ENCODE assay signal across 7 cellular contexts in the genomic region with DNA sequence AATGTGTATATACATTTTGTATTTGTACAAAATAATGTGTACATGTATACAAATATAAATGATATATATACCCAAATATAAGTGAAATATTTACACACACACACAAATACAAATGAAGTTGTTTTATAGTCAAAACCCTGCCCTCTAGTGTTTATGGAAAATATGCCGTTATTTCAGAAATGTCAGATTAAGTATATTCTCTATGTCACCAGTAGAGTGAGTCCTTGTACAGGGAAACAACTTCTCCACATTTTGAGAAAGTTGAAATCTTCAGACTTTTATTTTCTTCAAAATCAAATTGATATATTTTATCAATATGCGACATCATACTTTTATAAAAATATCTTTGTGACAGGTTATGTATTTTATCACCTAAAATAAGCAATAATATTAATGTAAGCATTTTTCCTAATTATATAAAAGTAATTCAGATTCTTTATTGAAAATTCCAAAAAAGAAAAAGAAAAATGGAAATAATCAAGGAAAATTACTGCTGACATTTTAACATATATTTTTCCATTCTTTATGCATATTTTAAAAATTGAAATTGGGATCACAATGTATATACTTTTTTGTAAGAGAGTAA. TPM values are rescaled to one million over a fixed set of nuclear protein-coding genes. Genes with fewer than 3 reads are reported as not detected.
DNase-seq lines count a peak whose midpoint lies in the region; ATAC-seq and TF ChIP-seq lines count a peak whose summit lies in the region.

No MANE protein-coding gene starts in this region.

- intact Hi-C loops in colonic mucosa (cut with DNase I) (loop anchor here (10.0 kb wide), 1 partner anchor 774 kb away; no protein-coding TSS in a partner anchor), mucosa of descending colon (cut with DNase I, micrococcal nuclease) (no loop called here)

- H3K9me3 ChIP-seq in colonic mucosa (no peaks in the 10 kb centered on the region), mucosa of descending colon (no peaks in the 10 kb centered on the region)

- H3K27ac ChIP-seq in colonic mucosa: no peak overlapping the region

- TF ChIP-seq CTCF in colonic mucosa (IDR thresholded peaks at IDR 0.05) (peak; percentile 82), mucosa of descending colon (IDR thresholded peaks at IDR 0.05) (peak; percentile 64)

- ATAC-seq in GM21381 (IDR thresholded peaks at IDR 0.05; ENCODE audit: unreplicated experiment): peak; percentile 88
- peak; percentile 83 for ATAC-seq in HG03565 (IDR thresholded peaks at IDR 0.05; ENCODE audit: unreplicated experiment)
- ATAC-seq in mucosa of descending colon: peak; percentile 77

- H3K36me3 ChIP-seq in colonic mucosa (no peaks in the 10 kb centered on the region), mucosa of descending colon (ENCODE audit: low read depth) (no peaks in the 10 kb centered on the region)

- DNase-seq in GM03348 (ENCODE audit: low spot score) (peak; percentile 62), NOMO-1 treated with DMSO at 0.1 percent for 48 hours (lab: John Stamatoyannopoulos, UW; ENCODE audit: unreplicated experiment) (peak; percentile 63), colonic mucosa (no peak), mucosa of descending colon (no peak)
- no peak for DNase-seq in activated CD4-positive, alpha-beta T cell treated with anti-CD3 and anti-CD28 coated beads, Interleukin-2, amount 50 U/mL, for 48 hours

- H3K4me1 ChIP-seq in colonic mucosa (no peaks in the 10 kb centered on the region), mucosa of descending colon (ENCODE audit: low read depth) (no peaks in the 10 kb centered on the region)

- H3K27me3 ChIP-seq in colonic mucosa: no peaks in the 10 kb centered on the region

- no peak overlapping the region for H3K9ac ChIP-seq in colonic mucosa (ENCODE audit: low read depth in 2 of 2, low read length in 2 of 2)

- H3K4me3 ChIP-seq in colonic mucosa (no peak overlapping the region), mucosa of descending colon (no peak overlapping the region)

RNA-seq across cellular contexts. Expression of gene ARL6IP6, which starts 22.4 kb away (rescaled TPM):
- total RNA-seq in colonic mucosa (10 to 100 TPM; 15.5 to 21.2 TPM), mucosa of descending colon (10 to 100 TPM; 12.5 to 19.3 (median 14.8) TPM)

RNA-seq across cellular contexts. Expression of gene PRPF40A, which starts 23.6 kb away (rescaled TPM):
- 100 to 1,000 TPM; 103 to 115 TPM for total RNA-seq in colonic mucosa
- 10 to 100 TPM; 66.6 to 87.4 (median 72.3) TPM for total RNA-seq in mucosa of descending colon

Comparison
In these comparisons a context has a peak if more than half of its experiments do, and no peak if none do; other contexts are left out.
1. DNase-seq: peak in GM03348 (single experiment) and NOMO-1 treated with DMSO at 0.1 percent for 48 hours (single experiment); none in colonic mucosa (single experiment), mucosa of descending colon (0 of 3) and activated CD4-positive, alpha-beta T cell treated with anti-CD3 and anti-CD28 coated beads, Interleukin-2, amount 50 U/mL, for 48 hours (0 of 2).
2. Peak in every context shown above with its lines, with median percentiles within 50 percentile points of each other: ATAC-seq.